21 cellular contexts compared by ENCODE assay signal in genomic region chr7:155921086-155921803, GRCh38.
A peak's percentile ranks its signal among the peaks of the same experiment; 100 is the strongest.
DNase-seq lines count a peak whose midpoint lies in the region; ATAC-seq, FAIRE-seq and TF ChIP-seq lines count a peak whose summit lies in the region.
"Had no signal": no experiment of that assay in that cellular context is flagged by ENCODE, and none has a peak within 500 bp of the region (broad histone marks: within the 10 kb centered on the region; RNA-seq: fewer than 3 reads in every experiment).

No MANE protein-coding gene starts in this region.

- ATAC-seq in pancreas (no peak), T-helper 17 cell (no peak), HG03175 (IDR thresholded peaks at IDR 0.05; ENCODE audit: unreplicated experiment) (no peak)
- ATAC-seq: GM12878 had no signal

- H3K4me1 ChIP-seq in hepatocyte (ENCODE audit: insufficient read depth) (peaks cover 14% of the 10 kb centered on the region), pancreas (peaks cover 0 to 4% (median 0%) of the 10 kb centered on the region in 3 donors), urinary bladder (ENCODE audit: insufficient read depth) (no peaks in the 10 kb centered on the region)

- DNase-seq in activated effector memory CD4-positive, alpha-beta T cell treated with anti-CD3 and anti-CD28 coated beads, Interleukin-2, amount 50 U/mL, for 16 hours, result peak; percentile 38
- no peak for DNase-seq in activated effector memory CD4-positive, alpha-beta T cell treated with Interleukin-2 at 50 U/mL for 16 hours
- DNase-seq in hepatocyte (ENCODE audit: low spot score) (no peak), pancreas (no peak), DMS 273 treated with DMSO at 0.1 percent for 48 hours (lab: John Stamatoyannopoulos, UW) (no peak), T-helper 17 cell (no peak)
- DNase-seq: CD8-positive, alpha-beta memory T cell; GDM1; HFFc6; IMR-90; Karpas-422; MM.1S; NCI-H1105 treated with DMSO at 0.1 percent for 48 hours; NCI-H1694 treated with DMSO at 0.1 percent for 48 hours had no signal

- H3K27me3 ChIP-seq in hepatocyte (no peaks in the 10 kb centered on the region), pancreas (no peaks in the 10 kb centered on the region)

- peak overlapping the region; percentile 26 for H2AFZ ChIP-seq in hepatocyte

- no peaks in the 10 kb centered on the region for H3K36me3 Mint-ChIP-seq in T-helper 17 cell (ENCODE audit: low read depth)

- peak overlapping the region; percentile 93 for H3K27ac ChIP-seq in hepatocyte
- H3K27ac ChIP-seq in pancreas, result peak overlapping the region; percentile 54 to 72 (median 62)
- H3K27ac ChIP-seq in urinary bladder (ENCODE audit: low read depth), result peak overlapping the region; percentile 48
- H3K27ac ChIP-seq: 22Rv1, RWPE1 had no signal

- H3K4me1 Mint-ChIP-seq in T-helper 17 cell, result no peaks in the 10 kb centered on the region
- H3K4me1 Mint-ChIP-seq: CD8-positive, alpha-beta memory T cell had no signal

- peaks cover 6% of the 10 kb centered on the region for H3K27me3 Mint-ChIP-seq in T-helper 17 cell

- TF ChIP-seq CTCF in hepatocyte (IDR thresholded peaks at IDR 0.05; ENCODE audit: poor library complexity), result no peak
- no peak for TF ChIP-seq CTCF in pancreas (IDR thresholded peaks at IDR 0.05)

- no peak overlapping the region for H3K27ac Mint-ChIP-seq in T-helper 17 cell
- H3K27ac Mint-ChIP-seq: CD8-positive, alpha-beta memory T cell; GM23338; HFFc6 had no signal

- no peak overlapping the region for H3K4me3 Mint-ChIP-seq in T-helper 17 cell
- H3K4me3 Mint-ChIP-seq: CD8-positive, alpha-beta memory T cell; GM23338; HFFc6 had no signal

- H3K79me2 ChIP-seq in hepatocyte, result no peaks in the 10 kb centered on the region

- no peak overlapping the region for H3K4me2 ChIP-seq in hepatocyte
- H3K4me2 ChIP-seq: GM23338 had no signal

- intact Hi-C loops in pancreas (cut with DNase I), result no loop called here

- H4K20me1 ChIP-seq in hepatocyte (ENCODE audit: insufficient read depth, poor library complexity, severe bottlenecking), result no peaks in the 10 kb centered on the region

- FAIRE-seq in pancreas (lab: Jason Lieb, UNC), result no peak
- FAIRE-seq: GM12878, GM18507 had no signal

- no peaks in the 10 kb centered on the region for H3K9me2 ChIP-seq in hepatocyte (replicated peaks; ENCODE audit: insufficient read depth)

- H3K9me3 ChIP-seq in hepatocyte (ENCODE audit: low read depth), result no peaks in the 10 kb centered on the region
- no peaks in the 10 kb centered on the region for H3K9me3 ChIP-seq in pancreas
- no peaks in the 10 kb centered on the region for H3K9me3 ChIP-seq in T-helper 17 cell (ENCODE audit: control insufficient read depth, low read length, poor library complexity, severe bottlenecking)

- H3K4me3 ChIP-seq in hepatocyte (no peak overlapping the region), pancreas (no peak overlapping the region), urinary bladder (ENCODE audit: low read depth, low read length) (no peak overlapping the region)
- H3K4me3 ChIP-seq: GM12878, GM23338 had no signal

- WGBS in hepatocyte (ENCODE audit: low lambda C conversion rate, missing lambda C conversion rate), result 93% methylated on average over 12 of the region's 12 CpGs
- WGBS in pancreas, 2 donors, result 87 to 92% methylated on average over 12 of the region's 12 CpGs
- 93% methylated on average over 12 of the region's 12 CpGs for WGBS in urinary bladder

- H3K36me3 ChIP-seq in hepatocyte (replicated peaks; ENCODE audit: insufficient read depth, low read depth) (no peaks in the 10 kb centered on the region), pancreas (no peaks in the 10 kb centered on the region), urinary bladder (ENCODE audit: insufficient read depth) (no peaks in the 10 kb centered on the region)
